In the genomic region with DNA sequence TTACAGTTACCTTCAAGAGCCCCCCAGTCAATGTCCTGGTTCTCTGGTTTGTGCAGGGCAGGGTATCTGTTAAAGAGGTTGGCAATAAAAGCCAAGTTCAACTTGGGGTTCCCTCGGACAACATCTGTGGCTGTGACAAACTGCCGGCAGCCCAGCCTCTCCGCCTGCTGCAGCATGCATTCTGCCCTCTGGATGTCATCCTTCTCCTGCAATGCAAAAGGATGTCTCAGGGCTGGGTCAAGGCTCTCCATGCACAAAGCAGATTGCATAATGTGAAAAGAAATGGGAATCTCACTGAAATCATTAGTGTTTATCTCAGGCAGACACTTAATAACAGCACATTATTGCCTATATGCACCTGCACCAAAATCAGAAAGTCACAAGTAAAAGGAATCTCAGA, we compare ENCODE assay signal across 1 cellular context.
TF ChIP-seq lines count a peak whose summit lies in the region.

No MANE protein-coding gene starts in this region.

TF ChIP-seq in H1, 55 proteins besides CTCF, POLR2A, EP300 and RAD21:
- peak; percentile 30; the same call in 1 of the 2 replicates for TF ChIP-seq TEAD4 (IDR thresholded peaks at IDR 0.05; ENCODE audit: low read depth, low read length)
- TF ChIP-seq CEBPB (IDR thresholded peaks at IDR 0.05; ENCODE audit: low read depth, low read length) = peak; percentile 77
- TF ChIP-seq, protein P1, sequence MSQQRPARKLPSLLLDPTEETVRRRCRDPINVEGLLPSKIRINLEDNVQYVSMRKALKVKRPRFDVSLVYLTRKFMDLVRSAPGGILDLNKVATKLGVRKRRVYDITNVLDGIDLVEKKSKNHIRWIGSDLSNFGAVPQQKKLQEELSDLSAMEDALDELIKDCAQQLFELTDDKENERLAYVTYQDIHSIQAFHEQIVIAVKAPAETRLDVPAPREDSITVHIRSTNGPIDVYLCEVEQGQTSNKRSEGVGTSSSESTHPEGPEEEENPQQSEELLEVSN (IDR thresholded peaks at IDR 0.05) = no peak
